8 cellular contexts compared by ENCODE assay signal in the genomic region with DNA sequence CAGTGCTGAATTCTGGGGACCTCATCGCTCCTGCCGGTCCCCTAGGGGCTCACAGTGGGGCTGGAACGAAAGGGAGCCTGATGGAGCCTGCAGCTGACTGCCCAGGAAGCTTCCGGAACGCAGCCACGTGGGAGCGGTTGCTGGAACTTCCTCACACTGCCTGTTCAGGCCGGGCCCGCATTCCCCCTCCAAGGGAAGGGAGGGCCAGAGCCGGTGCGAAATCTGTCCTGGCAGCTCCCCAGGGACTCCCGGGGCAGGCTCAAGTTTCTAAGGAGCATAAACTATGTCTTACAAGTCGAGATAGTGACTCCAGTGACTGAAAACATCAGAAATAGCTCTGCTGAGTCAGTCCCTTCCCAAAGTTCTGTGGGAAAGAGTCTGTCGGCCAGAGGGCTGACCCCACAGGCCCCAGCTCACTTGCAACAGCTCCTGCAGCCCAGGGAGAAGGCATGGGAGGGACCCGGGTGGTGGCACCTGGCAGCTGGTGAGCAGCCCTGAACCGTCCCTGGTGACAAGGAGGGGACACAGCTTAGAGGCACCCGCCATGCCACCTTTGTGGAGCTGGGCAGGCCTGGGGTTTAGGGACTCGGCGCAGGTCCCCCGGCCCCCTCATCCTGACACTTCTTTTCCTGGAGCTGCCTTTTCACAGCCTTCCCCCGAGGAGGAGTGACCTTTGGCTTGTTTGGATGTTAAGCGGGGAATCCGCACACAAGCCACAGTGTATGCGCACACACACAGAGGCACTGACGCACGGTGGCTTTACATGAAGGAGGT. TPM values are rescaled to one million over a fixed set of nuclear protein-coding genes. Genes with fewer than 3 reads are reported as not detected.
DNase-seq lines count a peak whose midpoint lies in the region; ATAC-seq and TF ChIP-seq lines count a peak whose summit lies in the region.

No MANE protein-coding gene starts in this region.

- no peaks in the 10 kb centered on the region for H3K36me3 ChIP-seq in sigmoid colon

- H3K4me3 ChIP-seq in sigmoid colon = no peak overlapping the region

- peaks cover 0 to 12% (median 10%) of the 10 kb centered on the region in 4 donors for H3K4me1 ChIP-seq in sigmoid colon

- peaks cover 0 to 3% (median 0%) of the 10 kb centered on the region in 4 donors for H3K9me3 ChIP-seq in sigmoid colon

- peak overlapping the region; percentile 42 to 72 (median 58) for H3K27ac ChIP-seq in sigmoid colon

- ATAC-seq in left ventricle myocardium superior = peak; percentile 90
- ATAC-seq in GM19328 (IDR thresholded peaks at IDR 0.05; ENCODE audit: unreplicated experiment) = no peak
- no peak for ATAC-seq in GM21825 (IDR thresholded peaks at IDR 0.05; ENCODE audit: unreplicated experiment)

- no peaks in the 10 kb centered on the region for H3K27me3 ChIP-seq in sigmoid colon

- WGBS in sigmoid colon, 2 donors = 60 to 68% methylated on average over 26 of the region's 26 CpGs

- peak in 1 of 4 donors; percentile 73 for TF ChIP-seq EP300 in sigmoid colon (IDR thresholded peaks at IDR 0.05)

- TF ChIP-seq POLR2A in sigmoid colon (IDR thresholded peaks at IDR 0.05) = no peak

- peak; percentile 85 for DNase-seq in GM04503 (ENCODE audit: low read depth)
- peak; percentile 99 for DNase-seq in amniotic epithelial cell (ENCODE audit: low read depth)
- DNase-seq in left ventricle myocardium superior = peak; percentile 80
- peak; percentile 82 for DNase-seq in sigmoid colon
- no peak for DNase-seq in 8988T
- no peak for DNase-seq in Kasumi-1 (lab: John Stamatoyannopoulos, UW)

- no peak for TF ChIP-seq CTCF in sigmoid colon (IDR thresholded peaks at IDR 0.05)

- intact Hi-C loops in left ventricle myocardium superior (cut with micrococcal nuclease) (no loop called here), sigmoid colon (cut with DNase I) (no loop called here)

RNA-seq across cellular contexts. Expression of a gene that starts 47.6 kb away (rescaled TPM):
- total RNA-seq in left ventricle myocardium superior = 32.7 TPM
- total RNA-seq in sigmoid colon = 10 to 100 TPM; 33.9 to 38.5 (median 36.9) TPM
- 10 to 100 TPM; 19.7 to 21.6 (median 20.0) TPM for polyA plus RNA-seq in sigmoid colon

Comparison
In these comparisons a context has a peak if more than half of its experiments do, and no peak if none do; other contexts are left out.
1. DNase-seq: peak in GM04503 (single experiment), amniotic epithelial cell (single experiment), left ventricle myocardium superior (single experiment) and sigmoid colon (single experiment); none in 8988T (single experiment) and Kasumi-1 (0 of 2).